17 cellular contexts compared by ENCODE assay signal in the genomic region with DNA sequence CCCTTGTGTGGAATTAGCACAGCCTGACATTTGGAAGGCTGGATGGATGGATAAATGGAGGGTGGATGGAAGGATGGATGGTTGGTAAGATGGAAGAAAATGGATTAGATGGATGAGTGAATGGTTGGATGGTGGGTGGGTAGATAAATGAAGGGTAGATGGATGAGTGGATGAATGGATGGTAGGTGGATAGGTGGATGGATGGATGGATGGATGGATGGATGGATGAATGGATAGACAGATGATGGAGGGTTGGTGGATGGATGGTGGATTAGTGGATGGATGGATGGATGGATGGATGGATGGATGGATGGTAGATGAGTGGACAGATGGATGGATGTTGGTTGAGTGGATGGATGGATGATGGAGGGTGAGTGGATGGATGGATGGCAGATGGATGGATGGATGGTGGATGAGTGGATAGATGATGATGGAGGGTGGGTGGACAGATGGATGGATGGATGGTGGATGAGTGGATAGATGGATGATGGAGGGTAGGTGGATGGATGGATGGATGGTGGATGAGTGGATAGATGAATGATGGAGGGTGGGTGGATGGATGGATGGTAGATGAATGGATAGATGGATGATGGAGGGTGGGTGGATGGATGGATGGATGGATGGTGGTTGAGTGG.
DNase-seq lines count a peak whose midpoint lies in the region; ATAC-seq, FAIRE-seq and TF ChIP-seq lines count a peak whose summit lies in the region.
"Had no signal": no experiment of that assay in that cellular context is flagged by ENCODE, and none has a peak within 500 bp of the region (broad histone marks: within the 10 kb centered on the region; RNA-seq: fewer than 3 reads in every experiment).

No MANE protein-coding gene starts in this region.

- no peak for TF ChIP-seq CTCF in HEK293 (tag by site-specific recombination; IDR thresholded peaks at IDR 0.05)
- TF ChIP-seq CTCF in neural progenitor cell (IDR thresholded peaks at IDR 0.05), result no peak

- no peak overlapping the region for H3K9ac ChIP-seq in neural progenitor cell
- H3K9ac ChIP-seq: GM23248 had no signal

- no peak for ATAC-seq in right cardiac atrium
- ATAC-seq in GM21528 (IDR thresholded peaks at IDR 0.05; ENCODE audit: low FRiP score, unreplicated experiment), result no peak

- H3K4me2 ChIP-seq in neural progenitor cell, result no peak overlapping the region

- H3K27me3 ChIP-seq in neural progenitor cell (no peaks in the 10 kb centered on the region), right cardiac atrium (ENCODE audit: control insufficient read depth, insufficient read depth) (no peaks in the 10 kb centered on the region)

- H3K9me3 ChIP-seq in HEK293 (ENCODE audit: control insufficient read depth, insufficient read depth, low read depth, low read length) (no peaks in the 10 kb centered on the region), neural progenitor cell (ENCODE audit: low read depth) (no peaks in the 10 kb centered on the region), right cardiac atrium (ENCODE audit: control insufficient read depth, low read length) (no peaks in the 10 kb centered on the region)

- peaks cover 4% of the 10 kb centered on the region for H3K27me3 Mint-ChIP-seq in activated T-helper 1 cell treated with anti-CD3 and anti-CD28 coated beads, Interleukin-12 subunit alpha, Interleukin-12 subunit beta, Interleukin-2, Interleukin-4 antibody, amounts not matched to agents 30 ng/mL and 10 ng/mL and 1 ng/mL, durations not matched to agents 14 hours and 24 hours and 36 hours (ENCODE audit: insufficient read depth)
- H3K27me3 Mint-ChIP-seq in neural progenitor cell (ENCODE audit: insufficient read depth, low read depth), result peaks cover 16% of the 10 kb centered on the region

- H3K27ac Mint-ChIP-seq in activated T-helper 1 cell treated with anti-CD3 and anti-CD28 coated beads, Interleukin-12 subunit alpha, Interleukin-12 subunit beta, Interleukin-2, Interleukin-4 antibody, amounts not matched to agents 30 ng/mL and 10 ng/mL and 1 ng/mL, durations not matched to agents 14 hours and 24 hours and 36 hours, result peak overlapping the region; percentile 10
- H3K27ac Mint-ChIP-seq in neural progenitor cell, result no peak overlapping the region
- H3K27ac Mint-ChIP-seq: CD4-positive, alpha-beta memory T cell; H9 had no signal

- H3K79me2 ChIP-seq in neural progenitor cell (ENCODE audit: low read depth), result no peaks in the 10 kb centered on the region

- H3K4me3 ChIP-seq in HEK293 (ENCODE audit: low read depth, low read length), result no peak overlapping the region
- no peak overlapping the region for H3K4me3 ChIP-seq in neural progenitor cell
- H3K4me3 ChIP-seq in right cardiac atrium (ENCODE audit: low read length), result no peak overlapping the region
- H3K4me3 ChIP-seq: GM23248 had no signal

- CTCF ChIA-PET in HEK293 (lab: Yijun Ruan, JAX), result no interaction called here

- no peak overlapping the region for H3K27ac ChIP-seq in HEK293 (ENCODE audit: extremely low read depth, low read depth, low read length)
- no peak overlapping the region for H3K27ac ChIP-seq in neural progenitor cell
- H3K27ac ChIP-seq in right cardiac atrium (ENCODE audit: low read length), result no peak overlapping the region
- H3K27ac ChIP-seq: GM23248 had no signal

- intact Hi-C loops in activated T-helper 1 cell treated with anti-CD3 and anti-CD28 coated beads, Interleukin-12 subunit alpha, Interleukin-12 subunit beta, Interleukin-2, Interleukin-4 antibody, amounts not matched to agents 30 ng/mL and 10 ng/mL and 1 ng/mL, durations not matched to agents 14 hours and 24 hours and 36 hours (cut with micrococcal nuclease), result no loop called here
- intact Hi-C loops in right cardiac atrium (cut with DNase I), result no loop called here

- no peaks in the 10 kb centered on the region for H3K36me3 Mint-ChIP-seq in activated T-helper 1 cell treated with anti-CD3 and anti-CD28 coated beads, Interleukin-12 subunit alpha, Interleukin-12 subunit beta, Interleukin-2, Interleukin-4 antibody, amounts not matched to agents 30 ng/mL and 10 ng/mL and 1 ng/mL, durations not matched to agents 14 hours and 24 hours and 36 hours (ENCODE audit: low read depth)
- H3K36me3 Mint-ChIP-seq in neural progenitor cell, result no peaks in the 10 kb centered on the region
- H3K36me3 Mint-ChIP-seq: CD4-positive, alpha-beta memory T cell had no signal

- no peaks in the 10 kb centered on the region for H4K20me1 ChIP-seq in neural progenitor cell (ENCODE audit: low read depth)

- peaks cover 11% of the 10 kb centered on the region for H3K4me1 Mint-ChIP-seq in activated T-helper 1 cell treated with anti-CD3 and anti-CD28 coated beads, Interleukin-12 subunit alpha, Interleukin-12 subunit beta, Interleukin-2, Interleukin-4 antibody, amounts not matched to agents 30 ng/mL and 10 ng/mL and 1 ng/mL, durations not matched to agents 14 hours and 24 hours and 36 hours (ENCODE audit: low read depth)
- peaks cover 4% of the 10 kb centered on the region for H3K4me1 Mint-ChIP-seq in neural progenitor cell

- no peaks in the 10 kb centered on the region for H3K9me3 Mint-ChIP-seq in activated T-helper 1 cell treated with anti-CD3 and anti-CD28 coated beads, Interleukin-12 subunit alpha, Interleukin-12 subunit beta, Interleukin-2, Interleukin-4 antibody, amounts not matched to agents 30 ng/mL and 10 ng/mL and 1 ng/mL, durations not matched to agents 14 hours and 24 hours and 36 hours
- peaks cover 5% of the 10 kb centered on the region for H3K9me3 Mint-ChIP-seq in neural progenitor cell

- no peaks in the 10 kb centered on the region for H3F3A ChIP-seq in neural progenitor cell (ENCODE audit: low read depth)

- DNase-seq in HTR-8/SVneo (ENCODE audit: insufficient read length, low spot score) (no peak), neural progenitor cell (ENCODE audit: low spot score) (no peak), right cardiac atrium (no peak), HCEC 1CT (no peak), NCI-H82 (lab: John Stamatoyannopoulos, UW) (no peak)
- no peak for DNase-seq in activated T-helper 1 cell treated with anti-CD3 and anti-CD28 coated beads, Interleukin-12 subunit alpha, Interleukin-12 subunit beta, Interleukin-2, Interleukin-4 antibody, amounts not matched to agents 30 ng/mL and 10 ng/mL and 1 ng/mL, durations not matched to agents 14 hours and 24 hours and 36 hours (ENCODE audit: low spot score)
- DNase-seq: C1 segment of cervical spinal cord; Calu3; CD4-positive, alpha-beta memory T cell; COR-L47; DMS53; GF-D8; GM23248; H9 had no signal

- H3K4me1 ChIP-seq in HEK293 (ENCODE audit: control insufficient read depth, insufficient read depth, low read length), result no peaks in the 10 kb centered on the region
- no peaks in the 10 kb centered on the region for H3K4me1 ChIP-seq in neural progenitor cell
- no peaks in the 10 kb centered on the region for H3K4me1 ChIP-seq in right cardiac atrium (ENCODE audit: control insufficient read depth, insufficient read depth, low read length)

- no peak overlapping the region for H2AFZ ChIP-seq in neural progenitor cell (replicated peaks)
- H2AFZ ChIP-seq: GM23248 had no signal

- no peaks in the 10 kb centered on the region for H3K36me3 ChIP-seq in HEK293 (ENCODE audit: control insufficient read depth in 2 of 2, insufficient read depth in 1 of 2, low read length in 2 of 2)
- no peaks in the 10 kb centered on the region for H3K36me3 ChIP-seq in neural progenitor cell

- POLR2A ChIA-PET in HEK293 (lab: Yijun Ruan, JAX), result no interaction called here

- no peak overlapping the region for H3K4me3 Mint-ChIP-seq in activated T-helper 1 cell treated with anti-CD3 and anti-CD28 coated beads, Interleukin-12 subunit alpha, Interleukin-12 subunit beta, Interleukin-2, Interleukin-4 antibody, amounts not matched to agents 30 ng/mL and 10 ng/mL and 1 ng/mL, durations not matched to agents 14 hours and 24 hours and 36 hours
- H3K4me3 Mint-ChIP-seq in neural progenitor cell, result peak overlapping the region; percentile 9
- H3K4me3 Mint-ChIP-seq: CD4-positive, alpha-beta memory T cell; H9 had no signal

- FAIRE-seq in HTR-8/SVneo (lab: Jason Lieb, UNC), result peak; percentile 54
- FAIRE-seq: GM12891 had no signal

TF ChIP-seq in HEK293, 187 proteins besides CTCF, POLR2A, EP300 and RAD21 (continues in another document):
- no peak for TF ChIP-seq ZFP3 (tag by site-specific recombination; IDR thresholded peaks at IDR 0.05; ENCODE audit: low read depth)
- TF ChIP-seq ZBTB17 (tag by site-specific recombination; IDR thresholded peaks at IDR 0.05), result peak; percentile 100
- no peak for TF ChIP-seq ZNF19 (tag by site-specific recombination; IDR thresholded peaks at IDR 0.05; ENCODE audit: low read depth)
- no peak for TF ChIP-seq ZNF174 (tag by site-specific recombination; IDR thresholded peaks at IDR 0.05)
- no peak for TF ChIP-seq ZNF660 (tag by site-specific recombination; IDR thresholded peaks at IDR 0.05)
- TF ChIP-seq ZNF596 (tag by site-specific recombination; IDR thresholded peaks at IDR 0.05), result no peak
- no peak for TF ChIP-seq ZNF677 (tag by site-specific recombination; IDR thresholded peaks at IDR 0.05)
- no peak for TF ChIP-seq GFI1B (tag by site-specific recombination; IDR thresholded peaks at IDR 0.05)
- TF ChIP-seq PRDM1 (tag by site-specific recombination; IDR thresholded peaks at IDR 0.05), result no peak
- no peak for TF ChIP-seq ZNF658 (tag by site-specific recombination; IDR thresholded peaks at IDR 0.05)
- no peak for TF ChIP-seq ZNF530 (tag by site-specific recombination; IDR thresholded peaks at IDR 0.05; ENCODE audit: low read depth)
- no peak for TF ChIP-seq ZNF214 (tag by site-specific recombination; IDR thresholded peaks at IDR 0.05; ENCODE audit: borderline replicate concordance)
- TF ChIP-seq ZNF140 (tag by site-specific recombination; IDR thresholded peaks at IDR 0.05), result no peak
- no peak for TF ChIP-seq ZBTB21 (tag by site-specific recombination; IDR thresholded peaks at IDR 0.05)
- no peak for TF ChIP-seq ZNF394 (tag by site-specific recombination; IDR thresholded peaks at IDR 0.05; ENCODE audit: borderline replicate concordance)
- TF ChIP-seq ZNF133 (tag by site-specific recombination; IDR thresholded peaks at IDR 0.05), result no peak
- peak; percentile 32; the same call in 1 of the 2 replicates for TF ChIP-seq ZNF354C (tag by site-specific recombination; IDR thresholded peaks at IDR 0.05; ENCODE audit: borderline replicate concordance, low read depth)
